1 cellular context compared by ENCODE assay signal in the genomic region with DNA sequence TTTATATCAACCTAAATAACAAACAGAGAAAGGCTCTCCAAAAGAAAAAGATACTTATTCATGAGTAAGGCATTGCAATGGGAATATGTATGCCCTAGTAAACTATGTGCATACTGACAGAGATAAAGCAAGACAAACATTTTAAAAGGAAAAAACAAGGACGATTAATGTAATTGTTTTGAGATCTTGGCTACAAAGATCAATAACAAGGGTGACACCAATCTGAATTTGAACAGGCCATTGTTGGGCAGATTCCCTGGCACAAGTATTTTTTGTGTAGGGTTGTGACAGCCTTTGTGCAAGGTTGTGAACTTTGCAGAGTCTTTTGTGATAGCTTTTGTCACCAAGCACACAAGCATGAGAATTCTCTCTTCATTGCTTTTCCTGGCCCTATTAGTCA.
TF ChIP-seq lines count a peak whose summit lies in the region.

No MANE protein-coding gene starts in this region.

TF ChIP-seq in GM23338, 12 proteins besides CTCF, POLR2A, EP300 and RAD21 (continued from another document):
- TF ChIP-seq, protein P1, sequence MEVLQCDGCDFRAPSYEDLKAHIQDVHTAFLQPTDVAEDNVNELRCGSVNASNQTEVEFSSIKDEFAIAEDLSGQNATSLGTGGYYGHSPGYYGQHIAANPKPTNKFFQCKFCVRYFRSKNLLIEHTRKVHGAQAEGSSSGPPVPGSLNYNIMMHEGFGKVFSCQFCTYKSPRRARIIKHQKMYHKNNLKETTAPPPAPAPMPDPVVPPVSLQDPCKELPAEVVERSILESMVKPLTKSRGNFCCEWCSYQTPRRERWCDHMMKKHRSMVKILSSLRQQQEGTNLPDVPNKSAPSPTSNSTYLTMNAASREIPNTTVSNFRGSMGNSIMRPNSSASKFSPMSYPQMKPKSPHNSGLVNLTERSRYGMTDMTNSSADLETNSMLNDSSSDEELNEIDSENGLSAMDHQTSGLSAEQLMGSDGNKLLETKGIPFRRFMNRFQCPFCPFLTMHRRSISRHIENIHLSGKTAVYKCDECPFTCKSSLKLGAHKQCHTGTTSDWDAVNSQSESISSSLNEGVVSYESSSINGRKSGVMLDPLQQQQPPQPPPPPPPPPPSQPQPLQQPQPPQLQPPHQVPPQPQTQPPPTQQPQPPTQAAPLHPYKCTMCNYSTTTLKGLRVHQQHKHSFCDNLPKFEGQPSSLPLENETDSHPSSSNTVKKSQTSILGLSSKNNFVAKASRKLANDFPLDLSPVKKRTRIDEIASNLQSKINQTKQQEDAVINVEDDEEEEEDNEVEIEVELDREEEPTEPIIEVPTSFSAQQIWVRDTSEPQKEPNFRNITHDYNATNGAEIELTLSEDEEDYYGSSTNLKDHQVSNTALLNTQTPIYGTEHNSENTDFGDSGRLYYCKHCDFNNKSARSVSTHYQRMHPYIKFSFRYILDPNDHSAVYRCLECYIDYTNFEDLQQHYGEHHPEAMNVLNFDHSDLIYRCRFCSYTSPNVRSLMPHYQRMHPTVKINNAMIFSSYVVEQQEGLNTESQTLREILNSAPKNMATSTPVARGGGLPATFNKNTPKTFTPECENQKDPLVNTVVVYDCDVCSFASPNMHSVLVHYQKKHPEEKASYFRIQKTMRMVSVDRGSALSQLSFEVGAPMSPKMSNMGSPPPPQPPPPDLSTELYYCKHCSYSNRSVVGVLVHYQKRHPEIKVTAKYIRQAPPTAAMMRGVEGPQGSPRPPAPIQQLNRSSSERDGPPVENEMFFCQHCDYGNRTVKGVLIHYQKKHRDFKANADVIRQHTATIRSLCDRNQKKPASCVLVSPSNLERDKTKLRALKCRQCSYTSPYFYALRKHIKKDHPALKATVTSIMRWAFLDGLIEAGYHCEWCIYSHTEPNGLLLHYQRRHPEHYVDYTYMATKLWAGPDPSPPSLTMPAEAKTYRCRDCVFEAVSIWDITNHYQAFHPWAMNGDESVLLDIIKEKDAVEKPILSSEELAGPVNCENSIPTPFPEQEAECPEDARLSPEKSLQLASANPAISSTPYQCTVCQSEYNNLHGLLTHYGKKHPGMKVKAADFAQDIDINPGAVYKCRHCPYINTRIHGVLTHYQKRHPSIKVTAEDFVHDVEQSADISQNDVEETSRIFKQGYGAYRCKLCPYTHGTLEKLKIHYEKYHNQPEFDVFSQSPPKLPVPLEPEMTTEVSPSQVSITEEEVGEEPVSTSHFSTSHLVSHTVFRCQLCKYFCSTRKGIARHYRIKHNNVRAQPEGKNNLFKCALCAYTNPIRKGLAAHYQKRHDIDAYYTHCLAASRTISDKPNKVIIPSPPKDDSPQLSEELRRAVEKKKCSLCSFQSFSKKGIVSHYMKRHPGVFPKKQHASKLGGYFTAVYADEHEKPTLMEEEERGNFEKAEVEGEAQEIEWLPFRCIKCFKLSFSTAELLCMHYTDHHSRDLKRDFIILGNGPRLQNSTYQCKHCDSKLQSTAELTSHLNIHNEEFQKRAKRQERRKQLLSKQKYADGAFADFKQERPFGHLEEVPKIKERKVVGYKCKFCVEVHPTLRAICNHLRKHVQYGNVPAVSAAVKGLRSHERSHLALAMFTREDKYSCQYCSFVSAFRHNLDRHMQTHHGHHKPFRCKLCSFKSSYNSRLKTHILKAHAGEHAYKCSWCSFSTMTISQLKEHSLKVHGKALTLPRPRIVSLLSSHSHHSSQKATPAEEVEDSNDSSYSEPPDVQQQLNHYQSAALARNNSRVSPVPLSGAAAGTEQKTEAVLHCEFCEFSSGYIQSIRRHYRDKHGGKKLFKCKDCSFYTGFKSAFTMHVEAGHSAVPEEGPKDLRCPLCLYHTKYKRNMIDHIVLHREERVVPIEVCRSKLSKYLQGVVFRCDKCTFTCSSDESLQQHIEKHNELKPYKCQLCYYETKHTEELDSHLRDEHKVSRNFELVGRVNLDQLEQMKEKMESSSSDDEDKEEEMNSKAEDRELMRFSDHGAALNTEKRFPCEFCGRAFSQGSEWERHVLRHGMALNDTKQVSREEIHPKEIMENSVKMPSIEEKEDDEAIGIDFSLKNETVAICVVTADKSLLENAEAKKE (CRISPR knock-in tag; IDR thresholded peaks at IDR 0.05): no peak
- TF ChIP-seq, protein P2, sequence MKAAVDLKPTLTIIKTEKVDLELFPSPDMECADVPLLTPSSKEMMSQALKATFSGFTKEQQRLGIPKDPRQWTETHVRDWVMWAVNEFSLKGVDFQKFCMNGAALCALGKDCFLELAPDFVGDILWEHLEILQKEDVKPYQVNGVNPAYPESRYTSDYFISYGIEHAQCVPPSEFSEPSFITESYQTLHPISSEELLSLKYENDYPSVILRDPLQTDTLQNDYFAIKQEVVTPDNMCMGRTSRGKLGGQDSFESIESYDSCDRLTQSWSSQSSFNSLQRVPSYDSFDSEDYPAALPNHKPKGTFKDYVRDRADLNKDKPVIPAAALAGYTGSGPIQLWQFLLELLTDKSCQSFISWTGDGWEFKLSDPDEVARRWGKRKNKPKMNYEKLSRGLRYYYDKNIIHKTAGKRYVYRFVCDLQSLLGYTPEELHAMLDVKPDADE (IDR thresholded peaks at IDR 0.05): no peak
- TF ChIP-seq NANOG (IDR thresholded peaks at IDR 0.05; ENCODE audit: borderline replicate concordance) (peak; percentile 68; the same call in 1 of the 2 replicates), STAT1 (IDR thresholded peaks at IDR 0.05; ENCODE audit: unreplicated experiment) (no peak), ZNF114 (CRISPR knock-in tag; IDR thresholded peaks at IDR 0.05) (no peak)
- TF ChIP-seq, protein P3, sequence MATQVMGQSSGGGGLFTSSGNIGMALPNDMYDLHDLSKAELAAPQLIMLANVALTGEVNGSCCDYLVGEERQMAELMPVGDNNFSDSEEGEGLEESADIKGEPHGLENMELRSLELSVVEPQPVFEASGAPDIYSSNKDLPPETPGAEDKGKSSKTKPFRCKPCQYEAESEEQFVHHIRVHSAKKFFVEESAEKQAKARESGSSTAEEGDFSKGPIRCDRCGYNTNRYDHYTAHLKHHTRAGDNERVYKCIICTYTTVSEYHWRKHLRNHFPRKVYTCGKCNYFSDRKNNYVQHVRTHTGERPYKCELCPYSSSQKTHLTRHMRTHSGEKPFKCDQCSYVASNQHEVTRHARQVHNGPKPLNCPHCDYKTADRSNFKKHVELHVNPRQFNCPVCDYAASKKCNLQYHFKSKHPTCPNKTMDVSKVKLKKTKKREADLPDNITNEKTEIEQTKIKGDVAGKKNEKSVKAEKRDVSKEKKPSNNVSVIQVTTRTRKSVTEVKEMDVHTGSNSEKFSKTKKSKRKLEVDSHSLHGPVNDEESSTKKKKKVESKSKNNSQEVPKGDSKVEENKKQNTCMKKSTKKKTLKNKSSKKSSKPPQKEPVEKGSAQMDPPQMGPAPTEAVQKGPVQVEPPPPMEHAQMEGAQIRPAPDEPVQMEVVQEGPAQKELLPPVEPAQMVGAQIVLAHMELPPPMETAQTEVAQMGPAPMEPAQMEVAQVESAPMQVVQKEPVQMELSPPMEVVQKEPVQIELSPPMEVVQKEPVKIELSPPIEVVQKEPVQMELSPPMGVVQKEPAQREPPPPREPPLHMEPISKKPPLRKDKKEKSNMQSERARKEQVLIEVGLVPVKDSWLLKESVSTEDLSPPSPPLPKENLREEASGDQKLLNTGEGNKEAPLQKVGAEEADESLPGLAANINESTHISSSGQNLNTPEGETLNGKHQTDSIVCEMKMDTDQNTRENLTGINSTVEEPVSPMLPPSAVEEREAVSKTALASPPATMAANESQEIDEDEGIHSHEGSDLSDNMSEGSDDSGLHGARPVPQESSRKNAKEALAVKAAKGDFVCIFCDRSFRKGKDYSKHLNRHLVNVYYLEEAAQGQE (IDR thresholded peaks at IDR 0.05; ENCODE audit: unreplicated experiment): no peak
